ENCODE assay signal across 19 cellular contexts in the genomic region with DNA sequence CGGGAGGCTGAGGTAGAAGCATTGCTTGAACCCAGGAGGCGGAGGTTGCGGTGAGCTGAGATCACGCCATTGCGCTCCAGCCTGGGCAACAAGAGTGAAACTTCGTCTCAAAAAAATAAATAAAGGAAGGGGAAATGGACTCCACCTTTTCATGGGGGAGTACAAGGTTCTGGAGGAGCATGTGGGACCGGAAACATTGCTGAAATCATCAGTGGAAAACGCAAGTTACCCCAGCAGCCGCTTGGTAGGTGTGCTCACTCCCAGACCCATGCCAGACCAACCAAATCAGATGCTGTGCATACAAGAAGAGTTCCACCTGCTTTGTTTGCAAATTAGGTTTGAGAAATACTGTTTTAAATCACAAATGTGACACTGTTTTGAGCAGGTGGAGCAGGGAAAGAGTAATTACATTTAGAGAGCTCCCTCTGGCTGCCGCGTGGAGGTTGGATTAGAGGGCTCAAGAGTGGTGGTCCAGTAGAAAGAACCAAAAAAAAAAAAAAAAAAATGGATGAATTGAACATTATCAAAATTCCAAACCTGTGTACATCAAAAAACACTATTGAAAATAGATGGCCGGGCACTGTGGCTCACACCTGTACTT. TPM values are rescaled to one million over a fixed set of nuclear protein-coding genes. Genes with fewer than 3 reads are reported as not detected.
DNase-seq lines count a peak whose midpoint lies in the region; ATAC-seq and TF ChIP-seq lines count a peak whose summit lies in the region.
"Had no signal": no experiment of that assay in that cellular context is flagged by ENCODE, and none has a peak within 500 bp of the region (broad histone marks: within the 10 kb centered on the region; RNA-seq: fewer than 3 reads in every experiment).

No MANE protein-coding gene starts in this region.

- BruUV-seq in A673 (replicated peaks; lab: Mats Ljungman, UMichigan) (no TSS peak), Panc1 (replicated peaks; lab: Mats Ljungman, UMichigan) (no TSS peak)

- H3K4me3 ChIP-seq in A673 (ENCODE audit: low read depth, low read length, poor library complexity, severe bottlenecking) (no peak overlapping the region), H7 (ENCODE audit: insufficient read depth, low read depth, low read length) (no peak overlapping the region), Panc1 (ENCODE audit: low read depth in 2 of 2, low read length in 2 of 2) (no peak overlapping the region)
- H3K4me3 ChIP-seq: sigmoid colon had no signal

- DNase-seq in A673 (ENCODE audit: low spot score) (no peak), H7 (peak; percentile 36), Panc1 (ENCODE audit: low read depth, low spot score) (no peak), left ventricle myocardium superior (no peak), NCI-H1105 treated with DMSO at 0.1 percent for 48 hours (lab: John Stamatoyannopoulos, UW) (no peak), HK-2 (ENCODE audit: unreplicated experiment) (no peak)
- DNase-seq: activated CD4-positive, CD25-positive, alpha-beta regulatory T cell treated with anti-CD3 and anti-CD28 coated beads, Interleukin-2, amount 50 U/mL, for 72 hours; activated CD8-positive, alpha-beta memory T cell treated with anti-CD3 and anti-CD28 coated beads, Interleukin-2, amount 50 U/mL, for 4 hours; activated naive CD4-positive, alpha-beta T cell treated with anti-CD3 and anti-CD28 coated beads for 36 hours; Calu3; effector memory CD4-positive, alpha-beta T cell; NCI-H1048; NCI-H774; sigmoid colon; stimulated activated CD4-positive, alpha-beta T cell treated with anti-CD3 and anti-CD28 coated beads, Interleukin-2, amount 100 ng/mL, for 24 hours had no signal

- H3K27ac ChIP-seq in A673 (ENCODE audit: low read depth, low read length, poor library complexity, severe bottlenecking) (no peak overlapping the region), Panc1 (ENCODE audit: low read length) (no peak overlapping the region)
- H3K27ac ChIP-seq: breast epithelium, sigmoid colon had no signal

- H3K36me3 ChIP-seq in A673 (ENCODE audit: insufficient read depth, low read length, poor library complexity, severe bottlenecking) (no peaks in the 10 kb centered on the region), H7 (replicated peaks; ENCODE audit: control insufficient read depth, insufficient read depth, low read length) (no peaks in the 10 kb centered on the region), Panc1 (ENCODE audit: control insufficient read depth, insufficient read depth, low read length) (no peaks in the 10 kb centered on the region)
- H3K36me3 ChIP-seq: breast epithelium, sigmoid colon had no signal

- H3K9me3 ChIP-seq in A673 (ENCODE audit: low read depth, low read length, poor library complexity, severe bottlenecking), result no peaks in the 10 kb centered on the region
- H3K9me3 ChIP-seq in Panc1 (ENCODE audit: control insufficient read depth, insufficient read depth, low read depth, low read length), result no peaks in the 10 kb centered on the region
- H3K9me3 ChIP-seq: breast epithelium, sigmoid colon had no signal

- POLR2A ChIA-PET in A673 (lab: Charles Lee; ENCODE audit: low non-redundant PET) (interaction anchor here (0.7 kb wide), 1 partner anchor 1276 kb away, joined by 8 read pairs; no protein-coding TSS in a partner anchor), Panc1 (lab: Charles Lee) (interaction anchor here (0.7 to 1.2 kb wide), 2 partner anchors 8 to 116 kb away, joined by 4 read pairs; a partner anchor contains a TSS)

- no peaks in the 10 kb centered on the region for H3K27me3 ChIP-seq in A673 (replicated peaks; ENCODE audit: insufficient read depth, low read depth, low read length, poor library complexity)
- H3K27me3 ChIP-seq in H7 (ENCODE audit: control insufficient read depth, insufficient read depth, low read length), result no peaks in the 10 kb centered on the region; the same call in 1 of the 2 replicates
- H3K27me3 ChIP-seq in Panc1 (ENCODE audit: control insufficient read depth, insufficient read depth, low read length), result no peaks in the 10 kb centered on the region

- in situ Hi-C loops in Panc1 (cut with HindIII; ENCODE audit: low pct_unique_long_range_greater_than_20kb, low sequenced_read_pairs), result no loop called here

- TF ChIP-seq CTCF in A673 (conservative IDR thresholded peaks at IDR 0.05; ENCODE audit: low read depth, low read length) (0 out of 2 replicates have a peak, but pooled peaks have one; percentile 21), Panc1 (IDR thresholded peaks at IDR 0.05) (peak; percentile 18)

- ATAC-seq in Panc1 (no peak), left ventricle myocardium superior (peak; percentile 42), HG03521 (IDR thresholded peaks at IDR 0.05; ENCODE audit: unreplicated experiment) (no peak)

- H3K4me1 ChIP-seq in A673 (ENCODE audit: insufficient read depth, low read length, poor library complexity, severe bottlenecking) (peaks cover 6% of the 10 kb centered on the region), Panc1 (ENCODE audit: control insufficient read depth, insufficient read depth, low read length) (no peaks in the 10 kb centered on the region)
- H3K4me1 ChIP-seq: breast epithelium had no signal

- CTCF ChIA-PET in A673 (lab: Charles Lee), result interaction anchor here (0.7 to 3.0 kb wide), 2 partner anchors 117 to 148 kb away, joined by 9 to 44 read pairs; no protein-coding TSS in a partner anchor
- CTCF ChIA-PET in Panc1 (lab: Charles Lee), result interaction anchor here (2.7 kb wide), 1 partner anchor 116 kb away, joined by 11 read pairs; no protein-coding TSS in a partner anchor

- intact Hi-C loops in A673 (cut with micrococcal nuclease; ENCODE audit: unreplicated experiment), result loop anchor here (5.0 kb wide), 1 partner anchor 299 kb away; no protein-coding TSS in a partner anchor
- intact Hi-C loops in Panc1 (cut with micrococcal nuclease; ENCODE audit: unreplicated experiment), result loop anchor here (2.0 kb wide), 1 partner anchor 115 kb away; no protein-coding TSS in a partner anchor
- intact Hi-C loops in left ventricle myocardium superior (cut with micrococcal nuclease), result loop anchor here (10.0 kb wide), 1 partner anchor 87 kb away; no protein-coding TSS in a partner anchor

RNA-seq across cellular contexts. Expression of a gene that starts 4.9 kb away (rescaled TPM):
- total RNA-seq in A673 (2021) (not detected in 2 replicates), Panc1 (2021; ENCODE audit: unreplicated experiment) (not detected), left ventricle myocardium superior (not detected)
- not detected in 2 replicates for total RNA-seq in H7 (2014; rRNA removed; shearing (Covaris generic))
- polyA plus RNA-seq in Panc1 (2012; ENCODE audit: insufficient read length), result not detected
- total RNA-seq: activated naive CD4-positive, alpha-beta T cell treated with anti-CD3 and anti-CD28 coated beads for 36 hours; breast epithelium; Calu3; RPMI7951; sigmoid colon; subcutaneous adipose tissue had no signal
- polyA plus RNA-seq: sigmoid colon had no signal

RNA-seq across cellular contexts. Expression of a gene that starts 8.1 kb away (rescaled TPM):
- total RNA-seq in A673 (2021) (86.5 and 96.6 TPM in 2 replicates), Panc1 (2021; ENCODE audit: unreplicated experiment) (37.5 TPM), left ventricle myocardium superior (111 TPM)
- 80.0 and 96.0 TPM in 2 replicates for total RNA-seq in H7 (2014; rRNA removed; shearing (Covaris generic))
- polyA plus RNA-seq in Panc1 (2012; ENCODE audit: insufficient read length), result 41.6 TPM

RNA-seq across cellular contexts. Expression of a gene that starts 20.7 kb away (rescaled TPM):
- total RNA-seq in A673 (2021), result 0.41 and 0.81 TPM in 2 replicates
- 1.9 and 5.3 TPM in 2 replicates for total RNA-seq in H7 (2014; rRNA removed; shearing (Covaris generic))
- total RNA-seq in Panc1 (2021; ENCODE audit: unreplicated experiment), result 0.10 TPM
- polyA plus RNA-seq in Panc1 (2012; ENCODE audit: insufficient read length), result not detected
- 12.4 TPM for total RNA-seq in left ventricle myocardium superior
- total RNA-seq: RPMI7951 had no signal

RNA-seq across cellular contexts. Expression of a gene that starts 50.2 kb away (rescaled TPM):
- total RNA-seq in A673 (2021) (14.7 and 15.9 TPM in 2 replicates), Panc1 (2021; ENCODE audit: unreplicated experiment) (11.2 TPM), left ventricle myocardium superior (49.2 TPM)
- 36.0 and 53.1 TPM in 2 replicates for total RNA-seq in H7 (2014; rRNA removed; shearing (Covaris generic))
- polyA plus RNA-seq in Panc1 (2012; ENCODE audit: insufficient read length), result 37.0 TPM

RNA-seq across cellular contexts. Expression of a gene that starts 50.7 kb away (rescaled TPM):
- total RNA-seq in A673 (2021), result 35.0 and 43.1 TPM in 2 replicates
- total RNA-seq in H7 (2014; rRNA removed; shearing (Covaris generic)), result 79.6 and 83.0 TPM in 2 replicates
- 25.2 TPM for total RNA-seq in Panc1 (2021; ENCODE audit: unreplicated experiment)
- polyA plus RNA-seq in Panc1 (2012; ENCODE audit: insufficient read length), result 35.9 TPM
- 14.4 TPM for total RNA-seq in left ventricle myocardium superior
